Comparison of ENCODE assay signal across 8 cellular contexts in genomic region chr2:86764661-86765307, GRCh38. TPM values are rescaled to one million over a fixed set of nuclear protein-coding genes. Genes with fewer than 3 reads are reported as not detected.
DNase-seq lines count a peak whose midpoint lies in the region; ATAC-seq and TF ChIP-seq lines count a peak whose summit lies in the region.

No MANE protein-coding gene starts in this region.

- H3K4me1 Mint-ChIP-seq in activated B cell treated with CpG ODN at 0.5 μM for 24 hours = peaks cover 5% of the 10 kb centered on the region
- H3K4me1 Mint-ChIP-seq in activated CD4-positive, alpha-beta memory T cell treated with anti-CD3 and anti-CD28 coated beads for 36 hours (ENCODE audit: low read depth) = peaks cover 19% of the 10 kb centered on the region

- no peaks in the 10 kb centered on the region for H3K9me3 Mint-ChIP-seq in activated B cell treated with CpG ODN at 0.5 μM for 24 hours
- no peaks in the 10 kb centered on the region for H3K9me3 Mint-ChIP-seq in activated CD4-positive, alpha-beta memory T cell treated with anti-CD3 and anti-CD28 coated beads for 36 hours

- CTCF ChIA-PET in activated B cell treated with CpG ODN at 0.5 μM for 24 hours (lab: Charles Lee) = interaction anchor here (0.6 to 1.9 kb wide), 8 partner anchors 10 to 561 kb away, joined by 3 to 11 read pairs (median 4); no protein-coding TSS in a partner anchor
- CTCF ChIA-PET in activated CD4-positive, alpha-beta memory T cell treated with anti-CD3 and anti-CD28 coated beads for 36 hours (lab: Charles Lee) = interaction anchor here (0.7 to 2.7 kb wide), 9 partner anchors 10 to 362 kb away, joined by 3 to 14 read pairs (median 4); no protein-coding TSS in a partner anchor

- no peak overlapping the region for H3K9ac ChIP-seq in parathyroid adenoma

- H3K36me3 ChIP-seq in parathyroid adenoma (ENCODE audit: control insufficient read depth, insufficient read depth, low read length) = no peaks in the 10 kb centered on the region

- H2AFZ ChIP-seq in parathyroid adenoma = no peak overlapping the region

- intact Hi-C loops in activated B cell treated with CpG ODN at 0.5 μM for 24 hours (cut with micrococcal nuclease) = loop anchor here (2.0 kb wide), 1 partner anchor 44 kb away; no protein-coding TSS in a partner anchor
- intact Hi-C loops in activated CD4-positive, alpha-beta memory T cell treated with anti-CD3 and anti-CD28 coated beads for 36 hours (cut with micrococcal nuclease) = loop anchor here (2.0 kb wide), 1 partner anchor 44 kb away; no protein-coding TSS in a partner anchor

- no peaks in the 10 kb centered on the region for H3K27me3 Mint-ChIP-seq in activated B cell treated with CpG ODN at 0.5 μM for 24 hours
- H3K27me3 Mint-ChIP-seq in activated CD4-positive, alpha-beta memory T cell treated with anti-CD3 and anti-CD28 coated beads for 36 hours = no peaks in the 10 kb centered on the region

- no peak overlapping the region for H3K4me2 ChIP-seq in parathyroid adenoma (ENCODE audit: low read length)

- H3K36me3 Mint-ChIP-seq in activated B cell treated with CpG ODN at 0.5 μM for 24 hours (ENCODE audit: low read depth) = peaks cover 58% of the 10 kb centered on the region
- H3K36me3 Mint-ChIP-seq in activated CD4-positive, alpha-beta memory T cell treated with anti-CD3 and anti-CD28 coated beads for 36 hours = peaks cover 21% of the 10 kb centered on the region

- H3K79me2 ChIP-seq in parathyroid adenoma = peaks cover 8% of the 10 kb centered on the region

- TF ChIP-seq CTCF in GM20000 (IDR thresholded peaks at IDR 0.05; ENCODE audit: extremely low read depth, missing control alignments) = peak; percentile 11
- peak; percentile 43 for TF ChIP-seq CTCF in activated B cell treated with CpG ODN at 0.5 μM for 24 hours (IDR thresholded peaks at IDR 0.05)
- TF ChIP-seq CTCF in parathyroid adenoma (IDR thresholded peaks at IDR 0.05) = peak; percentile 69

- H3K4me3 ChIP-seq in parathyroid adenoma (ENCODE audit: low read depth, low read length) = no peak overlapping the region

- no peak overlapping the region for H3K27ac Mint-ChIP-seq in activated B cell treated with CpG ODN at 0.5 μM for 24 hours
- no peak overlapping the region for H3K27ac Mint-ChIP-seq in activated CD4-positive, alpha-beta memory T cell treated with anti-CD3 and anti-CD28 coated beads for 36 hours

- H3K9me3 ChIP-seq in parathyroid adenoma (ENCODE audit: control insufficient read depth, low read length) = no peaks in the 10 kb centered on the region

- DNase-seq in DMS 273 treated with DMSO at 0.1 percent for 48 hours (lab: John Stamatoyannopoulos, UW) (peak; percentile 7), GM20000 (ENCODE audit: low spot score) (peak; percentile 46), MV-4-11 (lab: John Stamatoyannopoulos, UW) (peak; percentile 40), activated B cell treated with CpG ODN at 0.5 μM for 24 hours (no peak), foreskin melanocyte (peak; percentile 35), OCI-M2 (lab: John Stamatoyannopoulos, UW; ENCODE audit: unreplicated experiment) (no peak)
- DNase-seq in activated CD4-positive, alpha-beta memory T cell treated with anti-CD3 and anti-CD28 coated beads for 36 hours = no peak

- H3K27ac ChIP-seq in parathyroid adenoma = no peak overlapping the region

- peak; percentile 67 for ATAC-seq in activated B cell treated with CpG ODN at 0.5 μM for 24 hours (ENCODE audit: low read depth)

- POLR2A ChIA-PET in activated B cell treated with CpG ODN at 0.5 μM for 24 hours (lab: Charles Lee) = no interaction called here
- POLR2A ChIA-PET in activated CD4-positive, alpha-beta memory T cell treated with anti-CD3 and anti-CD28 coated beads for 36 hours (lab: Charles Lee) = no interaction called here

- H3K4me3 Mint-ChIP-seq in activated B cell treated with CpG ODN at 0.5 μM for 24 hours = no peak overlapping the region
- no peak overlapping the region for H3K4me3 Mint-ChIP-seq in activated CD4-positive, alpha-beta memory T cell treated with anti-CD3 and anti-CD28 coated beads for 36 hours

- peaks cover 2% of the 10 kb centered on the region for H3K4me1 ChIP-seq in parathyroid adenoma

- H3K27me3 ChIP-seq in parathyroid adenoma (ENCODE audit: control insufficient read depth, insufficient read depth, low read length) = no peaks in the 10 kb centered on the region

RNA-seq across cellular contexts. Expression of gene CD8A, which starts 25.9 kb away (rescaled TPM):
- total RNA-seq in activated B cell treated with CpG ODN at 0.5 μM for 24 hours = 0.18 and 0.24 TPM in 2 replicates
- total RNA-seq in activated CD4-positive, alpha-beta memory T cell treated with anti-CD3 and anti-CD28 coated beads for 36 hours = 1 to 10 TPM; 2.7 to 3.0 TPM

RNA-seq across cellular contexts. Expression of gene RMND5A, which starts 44.7 kb away (rescaled TPM):
- 26.0 and 26.9 TPM in 2 replicates for total RNA-seq in activated B cell treated with CpG ODN at 0.5 μM for 24 hours
- 10 to 100 TPM; 30.1 to 32.8 TPM for total RNA-seq in activated CD4-positive, alpha-beta memory T cell treated with anti-CD3 and anti-CD28 coated beads for 36 hours

Comparison
In these comparisons a context has a peak if more than half of its experiments do, and no peak if none do; other contexts are left out.
1. DNase-seq: peak in DMS 273 treated with DMSO at 0.1 percent for 48 hours (single experiment), GM20000 (single experiment), MV-4-11 (single experiment) and foreskin melanocyte (single experiment); none in activated B cell treated with CpG ODN at 0.5 μM for 24 hours (single experiment), OCI-M2 (single experiment) and activated CD4-positive, alpha-beta memory T cell treated with anti-CD3 and anti-CD28 coated beads for 36 hours (single experiment).
2. CTCF ChIP-seq: peak in every context shown above with its lines; median percentile 69 in parathyroid adenoma; 43 in activated B cell treated with CpG ODN at 0.5 μM for 24 hours; 11 in GM20000.